ENCODE assay signal across 19 cellular contexts in the genomic region with DNA sequence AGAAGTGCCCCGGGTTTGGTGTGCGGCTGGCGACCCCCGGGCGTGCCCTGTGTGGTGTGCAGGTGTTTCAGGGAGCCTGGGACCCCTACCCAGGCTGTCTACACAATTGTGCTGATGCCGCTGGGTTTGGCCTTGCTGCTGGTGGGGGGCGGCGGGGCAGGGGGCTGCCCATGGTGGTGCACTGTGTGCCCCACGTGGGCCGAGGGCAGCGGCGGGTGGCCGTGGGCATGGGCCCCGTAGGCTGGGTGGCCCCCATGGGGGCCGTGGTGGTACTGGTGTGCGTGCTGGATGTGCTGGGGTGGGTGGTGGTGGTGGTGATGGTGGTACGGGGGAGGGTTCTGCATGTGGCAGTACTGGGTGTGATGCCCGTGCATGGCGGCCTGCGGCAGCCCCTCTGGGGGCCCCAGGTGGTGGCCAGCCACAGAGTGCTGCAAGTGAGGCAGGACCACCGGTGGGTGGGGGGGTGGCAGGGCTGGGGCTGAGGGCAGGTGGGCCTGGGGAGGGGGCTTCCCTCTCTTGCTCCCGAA.
"Had no signal": no experiment of that assay in that cellular context is flagged by ENCODE, and none has a peak within 500 bp of the region (broad histone marks: within the 10 kb centered on the region; RNA-seq: fewer than 3 reads in every experiment).

No MANE protein-coding gene starts in this region.

- H3K27ac ChIP-seq: brain microvascular endothelial cell, left lung, ovary, SK-N-MC, suprapubic skin, transverse colon had no signal

- H3K27ac Mint-ChIP-seq: activated CD8-positive, alpha-beta T cell treated with anti-CD3 and anti-CD28 coated beads, Interleukin-2, amount 10 ng/mL, durations not matched to agents 7 days and 5 days; stimulated activated naive CD8-positive, alpha-beta T cell treated with anti-CD3 and anti-CD28 coated beads, Interleukin-15, Interleukin-2, amounts not matched to agents 100 ng/mL and 50 ng/mL, for 24 hours had no signal

- H3K4me3 ChIP-seq: left lung, ovary, SK-N-MC, suprapubic skin, transverse colon had no signal

- H3K27me3 ChIP-seq: brain microvascular endothelial cell, left lung, ovary, suprapubic skin, transverse colon had no signal

- ATAC-seq: activated CD8-positive, alpha-beta T cell treated with anti-CD3 and anti-CD28 coated beads, Interleukin-2, amount 10 ng/mL, durations not matched to agents 7 days and 5 days; activated T-cell treated with anti-CD3 and anti-CD28 coated beads, Interleukin-2, amount 50 U/mL, for 4 hours; left lung had no signal

- H3K4me1 Mint-ChIP-seq: activated CD4-positive, alpha-beta T cell treated with anti-CD3 and anti-CD28 coated beads, Interleukin-2, amount 10 ng/mL, durations not matched to agents 24 days and 14 days; activated naive CD4-positive, alpha-beta T cell treated with anti-CD3 and anti-CD28 coated beads, Interleukin-2, amount 10 ng/mL, durations not matched to agents 7 days and 5 days; neural crest cell had no signal

- H3K36me3 ChIP-seq: ovary had no signal

- H3K4me1 ChIP-seq: transverse colon had no signal

- DNase-seq: activated CD4-positive, alpha-beta T cell treated with anti-CD3 and anti-CD28 coated beads, Interleukin-2, amount 10 ng/mL, durations not matched to agents 24 days and 14 days; activated CD8-positive, alpha-beta T cell treated with anti-CD3 and anti-CD28 coated beads, Interleukin-2, amount 10 ng/mL, durations not matched to agents 7 days and 5 days; activated effector memory CD4-positive, alpha-beta T cell treated with Interleukin-2 at 50 U/mL for 16 hours; activated naive CD4-positive, alpha-beta T cell treated with anti-CD3 and anti-CD28 coated beads, Interleukin-2, amount 10 ng/mL, durations not matched to agents 7 days and 5 days; activated T-cell treated with anti-CD3 and anti-CD28 coated beads, Interleukin-2, amount 50 U/mL, for 4 hours; aorta; brain microvascular endothelial cell; cortex of kidney; effector CD8-positive, alpha-beta T cell; hippocampal formation; ovary; transverse colon had no signal

- H3K4me3 Mint-ChIP-seq: activated CD4-positive, alpha-beta T cell treated with anti-CD3 and anti-CD28 coated beads, Interleukin-2, amount 10 ng/mL, durations not matched to agents 24 days and 14 days; activated CD8-positive, alpha-beta T cell treated with anti-CD3 and anti-CD28 coated beads, Interleukin-2, amount 10 ng/mL, durations not matched to agents 7 days and 5 days; activated naive CD4-positive, alpha-beta T cell treated with anti-CD3 and anti-CD28 coated beads, Interleukin-2, amount 10 ng/mL, durations not matched to agents 7 days and 5 days; activated T-cell treated with anti-CD3 and anti-CD28 coated beads, Interleukin-2, amount 50 U/mL, for 4 hours; memory B cell; neural crest cell; stimulated activated naive CD8-positive, alpha-beta T cell treated with anti-CD3 and anti-CD28 coated beads, Interleukin-15, Interleukin-2, amounts not matched to agents 100 ng/mL and 50 ng/mL, for 24 hours had no signal

- H3K9me3 Mint-ChIP-seq: activated CD4-positive, alpha-beta T cell treated with anti-CD3 and anti-CD28 coated beads, Interleukin-2, amount 10 ng/mL, durations not matched to agents 24 days and 14 days; activated naive CD4-positive, alpha-beta T cell treated with anti-CD3 and anti-CD28 coated beads, Interleukin-2, amount 10 ng/mL, durations not matched to agents 7 days and 5 days; activated T-cell treated with anti-CD3 and anti-CD28 coated beads, Interleukin-2, amount 50 U/mL, for 4 hours; memory B cell; neural crest cell; stimulated activated naive CD8-positive, alpha-beta T cell treated with anti-CD3 and anti-CD28 coated beads, Interleukin-15, Interleukin-2, amounts not matched to agents 100 ng/mL and 50 ng/mL, for 24 hours had no signal

- H3K27me3 Mint-ChIP-seq: activated CD4-positive, alpha-beta T cell treated with anti-CD3 and anti-CD28 coated beads, Interleukin-2, amount 10 ng/mL, durations not matched to agents 24 days and 14 days; activated naive CD4-positive, alpha-beta T cell treated with anti-CD3 and anti-CD28 coated beads, Interleukin-2, amount 10 ng/mL, durations not matched to agents 7 days and 5 days; memory B cell; stimulated activated naive CD8-positive, alpha-beta T cell treated with anti-CD3 and anti-CD28 coated beads, Interleukin-15, Interleukin-2, amounts not matched to agents 100 ng/mL and 50 ng/mL, for 24 hours had no signal

- H3K9me3 ChIP-seq: left lung, ovary, suprapubic skin, transverse colon had no signal

- FAIRE-seq: islet of Langerhans had no signal
